16 cellular contexts compared by ENCODE assay signal in the genomic region with DNA sequence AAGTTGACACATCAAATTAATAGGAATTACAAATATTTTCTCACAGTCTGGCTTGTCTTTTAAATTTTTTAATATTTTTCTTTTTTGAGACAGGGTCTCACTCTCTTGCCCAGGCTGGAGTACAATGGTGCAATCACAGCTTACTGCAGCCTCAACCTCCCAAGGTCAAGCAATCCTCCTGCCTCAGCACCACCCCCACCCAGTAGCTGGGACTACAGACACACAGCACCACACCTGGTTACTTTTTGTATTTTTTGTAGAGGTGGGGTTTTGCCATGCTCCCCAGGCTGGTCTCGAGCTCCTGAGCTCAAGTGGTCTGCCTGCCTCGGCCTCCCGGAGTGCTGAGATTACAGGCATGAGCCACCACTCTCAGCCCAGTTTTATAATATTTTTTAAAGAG.
A peak's percentile ranks its signal among the peaks of the same experiment; 100 is the strongest.
DNase-seq lines count a peak whose midpoint lies in the region; TF ChIP-seq lines count a peak whose summit lies in the region.
"Had no signal": no experiment of that assay in that cellular context is flagged by ENCODE, and none has a peak within 500 bp of the region (broad histone marks: within the 10 kb centered on the region; RNA-seq: fewer than 3 reads in every experiment).

No MANE protein-coding gene starts in this region.

- H3K4me2 ChIP-seq in Loucy (ENCODE audit: low read depth, low read length, poor library complexity, severe bottlenecking), result peak overlapping the region; percentile 20

- no peak overlapping the region for H2AFZ ChIP-seq in Loucy (ENCODE audit: low read length)

- CTCF ChIA-PET in GM10248 (lab: Yijun Ruan, JAX), result interaction anchor here (1.1 to 1.9 kb wide), 4 partner anchors 13 to 314 kb away, joined by 3 to 6 read pairs (median 4); no protein-coding TSS in a partner anchor

- H3K9ac ChIP-seq in Loucy (ENCODE audit: low read depth, low read length, poor library complexity, severe bottlenecking), result no peak overlapping the region

- H3K27me3 ChIP-seq in Loucy (ENCODE audit: insufficient read depth, low read length, poor library complexity, severe bottlenecking), result no peaks in the 10 kb centered on the region
- H3K27me3 ChIP-seq: MG63, Peyer's patch had no signal

- peaks cover 0 to 3% (median 3%) of the 10 kb centered on the region in 3 donors for H3K27me3 Mint-ChIP-seq in immature natural killer cell (ENCODE audit: low read depth in 3 of 3)

- H3K9me3 Mint-ChIP-seq in immature natural killer cell, result no peaks in the 10 kb centered on the region

- H3F3A ChIP-seq in Loucy (ENCODE audit: low read depth), result no peaks in the 10 kb centered on the region

- no peaks in the 10 kb centered on the region for H3K9me3 ChIP-seq in Loucy (ENCODE audit: insufficient read depth, low read depth, low read length)
- H3K9me3 ChIP-seq: Caco-2, MG63, Peyer's patch had no signal

- no peaks in the 10 kb centered on the region for H3K9me2 ChIP-seq in Loucy (replicated peaks; ENCODE audit: low read depth, low read length)

- POLR2A ChIA-PET in GM10248 (lab: Yijun Ruan, JAX), result no interaction called here

- no peaks in the 10 kb centered on the region for H3K36me3 ChIP-seq in Loucy (ENCODE audit: insufficient read depth, low read length)
- H3K36me3 ChIP-seq: MG63, Peyer's patch had no signal

- no peak overlapping the region for H3K4me3 ChIP-seq in Loucy (ENCODE audit: low read length, poor library complexity, severe bottlenecking)
- H3K4me3 ChIP-seq: MG63, Peyer's patch had no signal

- H3K4me1 Mint-ChIP-seq in immature natural killer cell, result peaks cover 33 to 35% of the 10 kb centered on the region in 2 donors

- no peak overlapping the region for H3K27ac Mint-ChIP-seq in immature natural killer cell

- peaks cover 3% of the 10 kb centered on the region for H3K4me1 ChIP-seq in Loucy (ENCODE audit: insufficient read depth, low read length, poor library complexity, severe bottlenecking)
- H3K4me1 ChIP-seq: Caco-2 had no signal

- no peak overlapping the region for H3K4me3 Mint-ChIP-seq in immature natural killer cell

- DNase-seq in ELF-1 (ENCODE audit: low read depth, low spot score) (peak; percentile 41), GM10248 (ENCODE audit: extremely low spot score) (no peak), islet precursor cell (peak; percentile 49), immature natural killer cell (no peak), HCEC 1CT (no peak), KG1 (lab: John Stamatoyannopoulos, UW) (no peak)
- no peak for DNase-seq in stimulated activated CD4-positive, alpha-beta T cell treated with anti-CD3 and anti-CD28 coated beads, Interleukin-12 subunit alpha, Interleukin-12 subunit beta, amount 100 ng/mL, for 4 hours
- DNase-seq: Caco-2, DMS79, MG63, NCI-H1092, NCI-H146, NCI-H2081, NCI-H510A treated with DMSO at 0.1 percent for 48 hours had no signal

- H3K36me3 Mint-ChIP-seq in immature natural killer cell, result no peaks in the 10 kb centered on the region

- peaks cover 18% of the 10 kb centered on the region; the same call in 1 of the 2 replicates for H3K79me2 ChIP-seq in Loucy (ENCODE audit: insufficient read depth, low read length)

- TF ChIP-seq CTCF in GM10248 (IDR thresholded peaks at IDR 0.05; ENCODE audit: control extremely low read depth, extremely low read depth, low read depth, missing control alignments), result peak; percentile 4
- peak; percentile 18; the same call in 1 of the 2 replicates for TF ChIP-seq CTCF in Loucy (conservative IDR thresholded peaks at IDR 0.05; ENCODE audit: low read length)

- no peaks in the 10 kb centered on the region for H4K20me1 ChIP-seq in Loucy (ENCODE audit: insufficient read depth, low read length, poor library complexity, severe bottlenecking)

Comparison
In these comparisons a context has a peak if more than half of its experiments do, and no peak if none do; other contexts are left out.
1. DNase-seq: peak in ELF-1 (single experiment) and islet precursor cell (single experiment); none in GM10248 (single experiment), immature natural killer cell (0 of 3), stimulated activated CD4-positive, alpha-beta T cell treated with anti-CD3 and anti-CD28 coated beads, Interleukin-12 subunit alpha, Interleukin-12 subunit beta, amount 100 ng/mL, for 4 hours (single experiment), HCEC 1CT (single experiment) and KG1 (single experiment).